ENCODE assay signal across 16 cellular contexts in genomic region chr9:133659566-133659965, GRCh38. TPM values are rescaled to one million over a fixed set of nuclear protein-coding genes. Genes with fewer than 3 reads are reported as not detected.
DNase-seq lines count a peak whose midpoint lies in the region; ATAC-seq and TF ChIP-seq lines count a peak whose summit lies in the region.
"Had no signal": no experiment of that assay in that cellular context is flagged by ENCODE, and none has a peak within 500 bp of the region (broad histone marks: within the 10 kb centered on the region; RNA-seq: fewer than 3 reads in every experiment).

No MANE protein-coding gene starts in this region.

- peaks cover 14 to 17% of the 10 kb centered on the region in 2 donors for H3K4me1 ChIP-seq in neuronal stem cell (ENCODE audit: control insufficient read depth in 2 of 2, insufficient read depth in 1 of 2, low read depth in 1 of 2, low read length in 2 of 2)

- H3K4me1 Mint-ChIP-seq in CD4-positive, alpha-beta T cell (ENCODE audit: low read depth), result peaks cover 47% of the 10 kb centered on the region
- H3K4me1 Mint-ChIP-seq in central memory CD8-positive, alpha-beta T cell, result peaks cover 10% of the 10 kb centered on the region
- no peaks in the 10 kb centered on the region for H3K4me1 Mint-ChIP-seq in activated CD4-positive, alpha-beta memory T cell treated with anti-CD3 and anti-CD28 coated beads, Interleukin-2, amount 10 ng/mL, durations not matched to agents 7 days and 5 days
- no peaks in the 10 kb centered on the region for H3K4me1 Mint-ChIP-seq in activated T-helper 1 cell treated with anti-CD3 and anti-CD28 coated beads, Interleukin-12 subunit alpha, Interleukin-12 subunit beta, Interleukin-2, Interleukin-4 antibody, amounts not matched to agents 30 ng/mL and 10 ng/mL and 1 ng/mL, durations not matched to agents 14 hours and 24 hours and 36 hours (ENCODE audit: low read depth)

- no peaks in the 10 kb centered on the region for H3K79me1 ChIP-seq in neuronal stem cell (ENCODE audit: low read depth, low read length)

- no peak overlapping the region for H2BK12ac ChIP-seq in neuronal stem cell (ENCODE audit: low read length)

- H3K4me3 Mint-ChIP-seq in CD4-positive, alpha-beta T cell, result peak overlapping the region; percentile 69
- no peak overlapping the region for H3K4me3 Mint-ChIP-seq in central memory CD8-positive, alpha-beta T cell
- H3K4me3 Mint-ChIP-seq in activated CD4-positive, alpha-beta memory T cell treated with anti-CD3 and anti-CD28 coated beads, Interleukin-2, amount 10 ng/mL, durations not matched to agents 7 days and 5 days, result no peak overlapping the region
- H3K4me3 Mint-ChIP-seq in activated T-helper 1 cell treated with anti-CD3 and anti-CD28 coated beads, Interleukin-12 subunit alpha, Interleukin-12 subunit beta, Interleukin-2, Interleukin-4 antibody, amounts not matched to agents 30 ng/mL and 10 ng/mL and 1 ng/mL, durations not matched to agents 14 hours and 24 hours and 36 hours, result no peak overlapping the region

- no peak overlapping the region for H2BK15ac ChIP-seq in neuronal stem cell (ENCODE audit: low read length)

- no peaks in the 10 kb centered on the region for H3K9me3 ChIP-seq in CD4-positive, alpha-beta T cell (ENCODE audit: control insufficient read depth, low read length)
- no peaks in the 10 kb centered on the region for H3K9me3 ChIP-seq in neuronal stem cell (replicated peaks in 1 of 2; ENCODE audit: control insufficient read depth in 2 of 2, insufficient read depth in 1 of 2, low read depth in 1 of 2, low read length in 2 of 2)

- H3K4me2 ChIP-seq in neuronal stem cell (ENCODE audit: insufficient read depth, low read length, poor library complexity, severe bottlenecking), result no peak overlapping the region

- peak overlapping the region; percentile 23 for H3K14ac ChIP-seq in neuronal stem cell (ENCODE audit: low read length)

- H2BK5ac ChIP-seq in neuronal stem cell (ENCODE audit: low read length), result peak overlapping the region; percentile 11

- no CpG with 5 or more reads among the region's 15 CpGs for WGBS in neuronal stem cell (ENCODE audit: extremely low coverage in 2 of 2, insufficient read length in 2 of 2, insufficient replicate concordance in 1 of 2), 2 donors

- peak overlapping the region; percentile 93 for H3K27ac Mint-ChIP-seq in CD4-positive, alpha-beta T cell
- H3K27ac Mint-ChIP-seq in central memory CD8-positive, alpha-beta T cell (ENCODE audit: low read depth), result peak overlapping the region; percentile 46
- H3K27ac Mint-ChIP-seq in activated CD4-positive, alpha-beta memory T cell treated with anti-CD3 and anti-CD28 coated beads, Interleukin-2, amount 10 ng/mL, durations not matched to agents 7 days and 5 days, result no peak overlapping the region
- no peak overlapping the region for H3K27ac Mint-ChIP-seq in activated T-helper 1 cell treated with anti-CD3 and anti-CD28 coated beads, Interleukin-12 subunit alpha, Interleukin-12 subunit beta, Interleukin-2, Interleukin-4 antibody, amounts not matched to agents 30 ng/mL and 10 ng/mL and 1 ng/mL, durations not matched to agents 14 hours and 24 hours and 36 hours
- H3K27ac Mint-ChIP-seq: GM23338 had no signal

- H4K8ac ChIP-seq in neuronal stem cell (ENCODE audit: low read depth, low read length), result no peak overlapping the region

- no peak overlapping the region for H2BK120ac ChIP-seq in neuronal stem cell (ENCODE audit: low read depth, low read length)

- peaks cover 7% of the 10 kb centered on the region for H3K36me3 Mint-ChIP-seq in CD4-positive, alpha-beta T cell (ENCODE audit: low read depth)
- no peaks in the 10 kb centered on the region for H3K36me3 Mint-ChIP-seq in central memory CD8-positive, alpha-beta T cell (ENCODE audit: insufficient read depth)
- H3K36me3 Mint-ChIP-seq in activated CD4-positive, alpha-beta memory T cell treated with anti-CD3 and anti-CD28 coated beads, Interleukin-2, amount 10 ng/mL, durations not matched to agents 7 days and 5 days (ENCODE audit: low read depth), result no peaks in the 10 kb centered on the region
- no peaks in the 10 kb centered on the region for H3K36me3 Mint-ChIP-seq in activated T-helper 1 cell treated with anti-CD3 and anti-CD28 coated beads, Interleukin-12 subunit alpha, Interleukin-12 subunit beta, Interleukin-2, Interleukin-4 antibody, amounts not matched to agents 30 ng/mL and 10 ng/mL and 1 ng/mL, durations not matched to agents 14 hours and 24 hours and 36 hours (ENCODE audit: low read depth)

- H3K27me3 Mint-ChIP-seq in CD4-positive, alpha-beta T cell, result peaks cover 30% of the 10 kb centered on the region
- H3K27me3 Mint-ChIP-seq in central memory CD8-positive, alpha-beta T cell, result peaks cover 62% of the 10 kb centered on the region
- peaks cover 44% of the 10 kb centered on the region for H3K27me3 Mint-ChIP-seq in activated CD4-positive, alpha-beta memory T cell treated with anti-CD3 and anti-CD28 coated beads, Interleukin-2, amount 10 ng/mL, durations not matched to agents 7 days and 5 days
- H3K27me3 Mint-ChIP-seq in activated T-helper 1 cell treated with anti-CD3 and anti-CD28 coated beads, Interleukin-12 subunit alpha, Interleukin-12 subunit beta, Interleukin-2, Interleukin-4 antibody, amounts not matched to agents 30 ng/mL and 10 ng/mL and 1 ng/mL, durations not matched to agents 14 hours and 24 hours and 36 hours (ENCODE audit: insufficient read depth), result peaks cover 23% of the 10 kb centered on the region

- H3K4ac ChIP-seq in neuronal stem cell (ENCODE audit: low read length), result no peak overlapping the region

- no peaks in the 10 kb centered on the region for H3K36me3 ChIP-seq in neuronal stem cell (replicated peaks in 1 of 2; ENCODE audit: control insufficient read depth in 2 of 2, insufficient read depth in 2 of 2, low read length in 2 of 2)

- POLR2A ChIA-PET in CD4-positive, alpha-beta T cell (lab: Charles Lee), result interaction anchor here (1.2 to 1.7 kb wide), 3 partner anchors 17 to 42 kb away, joined by 4 to 24 read pairs (median 16); no protein-coding TSS in a partner anchor
- POLR2A ChIA-PET in activated CD4-positive, alpha-beta memory T cell treated with anti-CD3 and anti-CD28 coated beads, Interleukin-2, amount 10 ng/mL, durations not matched to agents 7 days and 5 days (lab: Charles Lee), result no interaction called here

- H3K4me3 ChIP-seq in neuronal stem cell (ENCODE audit: low read length in 2 of 2), result no peak overlapping the region

- H3K9me3 Mint-ChIP-seq in CD4-positive, alpha-beta T cell, result no peaks in the 10 kb centered on the region
- no peaks in the 10 kb centered on the region for H3K9me3 Mint-ChIP-seq in central memory CD8-positive, alpha-beta T cell
- no peaks in the 10 kb centered on the region for H3K9me3 Mint-ChIP-seq in activated CD4-positive, alpha-beta memory T cell treated with anti-CD3 and anti-CD28 coated beads, Interleukin-2, amount 10 ng/mL, durations not matched to agents 7 days and 5 days
- no peaks in the 10 kb centered on the region for H3K9me3 Mint-ChIP-seq in activated T-helper 1 cell treated with anti-CD3 and anti-CD28 coated beads, Interleukin-12 subunit alpha, Interleukin-12 subunit beta, Interleukin-2, Interleukin-4 antibody, amounts not matched to agents 30 ng/mL and 10 ng/mL and 1 ng/mL, durations not matched to agents 14 hours and 24 hours and 36 hours
- H3K9me3 Mint-ChIP-seq: GM23338 had no signal

- peaks cover 5% of the 10 kb centered on the region for H3K27me3 ChIP-seq in CD4-positive, alpha-beta T cell (ENCODE audit: control insufficient read depth, insufficient read depth, low read length)
- H3K27me3 ChIP-seq in neuronal stem cell (ENCODE audit: control insufficient read depth in 3 of 3, insufficient read depth in 3 of 3, low read depth in 1 of 3, low read length in 3 of 3), result peaks cover 0 to 55% (median 10%) of the 10 kb centered on the region in 3 experiments

- no peak overlapping the region for H3K9ac ChIP-seq in neuronal stem cell (ENCODE audit: low read depth, low read length, poor library complexity)

- H2AK5ac ChIP-seq in neuronal stem cell (ENCODE audit: low read depth, low read length), result no peak overlapping the region

- no peak overlapping the region for H4K91ac ChIP-seq in neuronal stem cell (ENCODE audit: low read depth, low read length, poor library complexity)

- ATAC-seq in CD4-positive, alpha-beta T cell (ENCODE audit: poor library complexity), result no peak
- no peak for ATAC-seq in central memory CD8-positive, alpha-beta T cell (replicated peaks; ENCODE audit: extremely low read depth, poor library complexity, severe bottlenecking)

- no peak overlapping the region for H3K27ac ChIP-seq in CD4-positive, alpha-beta T cell (ENCODE audit: low read depth, low read length)
- H3K27ac ChIP-seq in neuronal stem cell (replicated peaks; ENCODE audit: low read length), result no peak overlapping the region

- CTCF ChIA-PET in CD4-positive, alpha-beta T cell (lab: Charles Lee), result interaction anchor here (0.9 kb wide), 1 partner anchor 24 kb away, joined by 4 read pairs; no protein-coding TSS in a partner anchor
- CTCF ChIA-PET in activated CD4-positive, alpha-beta memory T cell treated with anti-CD3 and anti-CD28 coated beads, Interleukin-2, amount 10 ng/mL, durations not matched to agents 7 days and 5 days (lab: Charles Lee), result interaction anchor here (1.4 kb wide), 1 partner anchor 83 kb away, joined by 3 read pairs; no protein-coding TSS in a partner anchor

- H2AFZ ChIP-seq in neuronal stem cell (ENCODE audit: low read length), result no peak overlapping the region
- H2AFZ ChIP-seq: GM23338 had no signal

- H3K23ac ChIP-seq in neuronal stem cell (ENCODE audit: low read depth, low read length, poor library complexity), result no peak overlapping the region

- TF ChIP-seq CTCF in CD4-positive, alpha-beta T cell (IDR thresholded peaks at IDR 0.05), result no peak

- no peak for DNase-seq in CD4-positive, alpha-beta T cell
- DNase-seq in NCI-H524 treated with DMSO at 0.1 percent for 48 hours (lab: John Stamatoyannopoulos, UW), result peak; percentile 31
- no peak for DNase-seq in central memory CD8-positive, alpha-beta T cell (ENCODE audit: low spot score in 2 of 2)
- no peak for DNase-seq in neuronal stem cell (ENCODE audit: low spot score)
- DNase-seq in central memory CD4-positive, alpha-beta T cell, result no peak
- no peak for DNase-seq in activated CD4-positive, alpha-beta memory T cell treated with anti-CD3 and anti-CD28 coated beads, Interleukin-2, amount 10 ng/mL, durations not matched to agents 7 days and 5 days
- DNase-seq in ureter (ENCODE audit: low spot score), result no peak
- DNase-seq in activated T-helper 1 cell treated with anti-CD3 and anti-CD28 coated beads, Interleukin-12 subunit alpha, Interleukin-12 subunit beta, Interleukin-2, Interleukin-4 antibody, amounts not matched to agents 30 ng/mL and 10 ng/mL and 1 ng/mL, durations not matched to agents 14 hours and 24 hours and 36 hours (ENCODE audit: low spot score), result no peak
- DNase-seq: ACHN, AML-193, DND-41, KG1, NCI-H146, NCI-H226, SIG-M5 had no signal

- intact Hi-C loops in CD4-positive, alpha-beta T cell (cut with DNase I, micrococcal nuclease), result no loop called here
- intact Hi-C loops in activated T-helper 1 cell treated with anti-CD3 and anti-CD28 coated beads, Interleukin-12 subunit alpha, Interleukin-12 subunit beta, Interleukin-2, Interleukin-4 antibody, amounts not matched to agents 30 ng/mL and 10 ng/mL and 1 ng/mL, durations not matched to agents 14 hours and 24 hours and 36 hours (cut with micrococcal nuclease), result no loop called here

- H3K18ac ChIP-seq in neuronal stem cell (ENCODE audit: low read length), result peak overlapping the region; percentile 63

RNA-seq across cellular contexts. Expression of gene DBH, which starts 23.4 kb away (rescaled TPM):
- 1 to 10 TPM; 1.7 to 1.8 TPM for total RNA-seq in CD4-positive, alpha-beta T cell
- not detected for polyA plus RNA-seq in neuronal stem cell (2013, experiment 1 of 2)
- not detected for polyA plus RNA-seq in neuronal stem cell (2013, experiment 2 of 2)
- not detected for total RNA-seq in activated CD4-positive, alpha-beta memory T cell treated with anti-CD3 and anti-CD28 coated beads, Interleukin-2, amount 10 ng/mL, durations not matched to agents 7 days and 5 days
- total RNA-seq in ureter, result not detected
- not detected in 2 replicates for total RNA-seq in activated T-helper 1 cell treated with anti-CD3 and anti-CD28 coated beads, Interleukin-12 subunit alpha, Interleukin-12 subunit beta, Interleukin-2, Interleukin-4 antibody, amounts not matched to agents 30 ng/mL and 10 ng/mL and 1 ng/mL, durations not matched to agents 14 hours and 24 hours and 36 hours

RNA-seq across cellular contexts. Expression of gene FAM163B, which starts 50.4 kb away (rescaled TPM):
- not detected for total RNA-seq in CD4-positive, alpha-beta T cell
- polyA plus RNA-seq in neuronal stem cell (2013, experiment 1 of 2), result 0.18 TPM
- polyA plus RNA-seq in neuronal stem cell (2013, experiment 2 of 2), result 0.12 TPM
- not detected for total RNA-seq in activated CD4-positive, alpha-beta memory T cell treated with anti-CD3 and anti-CD28 coated beads, Interleukin-2, amount 10 ng/mL, durations not matched to agents 7 days and 5 days
- not detected for total RNA-seq in ureter
- total RNA-seq in activated T-helper 1 cell treated with anti-CD3 and anti-CD28 coated beads, Interleukin-12 subunit alpha, Interleukin-12 subunit beta, Interleukin-2, Interleukin-4 antibody, amounts not matched to agents 30 ng/mL and 10 ng/mL and 1 ng/mL, durations not matched to agents 14 hours and 24 hours and 36 hours, result not detected in 2 replicates

Comparison
In these comparisons a context has a peak if more than half of its experiments do, and no peak if none do; other contexts are left out.
1. H3K27ac Mint-ChIP-seq: peak in CD4-positive, alpha-beta T cell (single experiment) and central memory CD8-positive, alpha-beta T cell (single experiment); none in activated CD4-positive, alpha-beta memory T cell treated with anti-CD3 and anti-CD28 coated beads, Interleukin-2, amount 10 ng/mL, durations not matched to agents 7 days and 5 days (single experiment) and activated T-helper 1 cell treated with anti-CD3 and anti-CD28 coated beads, Interleukin-12 subunit alpha, Interleukin-12 subunit beta, Interleukin-2, Interleukin-4 antibody, amounts not matched to agents 30 ng/mL and 10 ng/mL and 1 ng/mL, durations not matched to agents 14 hours and 24 hours and 36 hours (single experiment).